In the genomic region with DNA sequence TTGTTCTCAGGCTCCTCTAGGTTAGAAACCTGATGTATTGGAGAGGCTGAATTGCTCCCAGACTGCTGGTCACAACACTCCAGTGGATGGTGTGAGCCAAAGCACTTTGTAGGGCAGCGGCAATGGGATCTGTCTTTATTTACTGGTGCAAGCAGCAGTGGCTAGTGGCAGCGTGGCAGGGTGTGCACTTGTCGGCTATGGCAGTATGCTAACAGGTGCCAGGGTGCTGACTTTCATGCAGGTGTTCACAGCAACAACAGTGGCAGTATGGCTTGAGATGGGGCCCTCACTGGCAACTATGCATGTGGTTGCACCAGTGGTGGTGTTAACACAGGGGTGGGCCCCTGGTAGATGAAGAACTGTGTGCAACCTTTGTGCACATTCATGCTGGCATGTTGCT, we compare ENCODE assay signal across 33 cellular contexts.
"Had no signal": no experiment of that assay in that cellular context is flagged by ENCODE, and none has a peak within 500 bp of the region (broad histone marks: within the 10 kb centered on the region; RNA-seq: fewer than 3 reads in every experiment).

No MANE protein-coding gene starts in this region.

- H3K9ac ChIP-seq: SK-N-SH had no signal

- H3K4me3 ChIP-seq: MG63, Peyer's patch, SJSA1 had no signal

- ATAC-seq: PC-3 had no signal

- DNase-seq: Kasumi-1, KG1, MG63, NCI-H1048, NCI-H1092 treated with DMSO at 0.1 percent for 48 hours, NCI-H1105 treated with DMSO at 0.1 percent for 48 hours, NCI-H1417, NCI-H1436, NCI-H146, NCI-H1694, NCI-H187, NCI-H1930, NCI-H2029 treated with DMSO at 0.1 percent for 48 hours, NCI-H2081 treated with DMSO at 0.1 percent for 48 hours, NCI-H2107, NCI-H2171, NCI-H226, NCI-H446 treated with DMSO at 0.1 percent for 48 hours, NCI-H510A, NCI-H524, NCI-H526, NCI-H69, NCI-H748 treated with DMSO at 0.1 percent for 48 hours, NCI-H82, OCI-M1, PC-3, Peyer's patch, Right ventricle myocardium superior, RPMI8226, SHP77 treated with DMSO at 0.1 percent for 48 hours, SK-N-SH, SW 1271 had no signal

- H3K27me3 ChIP-seq: MG63, Peyer's patch, SJSA1 had no signal

- H3K27ac ChIP-seq: Peyer's patch, SJSA1 had no signal

- H3K4me2 ChIP-seq: SK-N-SH had no signal

- H3K4me1 ChIP-seq: Peyer's patch, SJSA1 had no signal

- H3K36me3 ChIP-seq: MG63, Peyer's patch, SJSA1 had no signal

- H3K9me3 ChIP-seq: MG63, Peyer's patch, SJSA1, SK-N-SH had no signal
